Comparison of ENCODE assay signal across 9 cellular contexts in genomic region chr15:64701051-64701450, GRCh38.
DNase-seq lines count a peak whose midpoint lies in the region; ATAC-seq and TF ChIP-seq lines count a peak whose summit lies in the region.
"Had no signal": no experiment of that assay in that cellular context is flagged by ENCODE, and none has a peak within 500 bp of the region (broad histone marks: within the 10 kb centered on the region; RNA-seq: fewer than 3 reads in every experiment).

No MANE protein-coding gene starts in this region.

- H3K27ac Mint-ChIP-seq in Calu3 (ENCODE audit: unreplicated experiment), result no peak overlapping the region

- peak overlapping the region; percentile 69 for H3K4me3 Mint-ChIP-seq in Calu3 (ENCODE audit: low read depth, unreplicated experiment)

- H3K9ac ChIP-seq in SK-N-MC (ENCODE audit: insufficient read length), result peak overlapping the region; percentile 12

- peaks cover 36% of the 10 kb centered on the region for H3K36me3 Mint-ChIP-seq in Calu3 (ENCODE audit: insufficient read depth, unreplicated experiment)

- H3K27me3 ChIP-seq in Peyer's patch (no peaks in the 10 kb centered on the region), aorta (ENCODE audit: control insufficient read depth in 1 of 2, insufficient read depth in 2 of 2, low read length in 1 of 2) (no peaks in the 10 kb centered on the region)

- H3K27ac ChIP-seq in SK-N-MC (no peak overlapping the region), Peyer's patch (peak overlapping the region in 2 of 4 donors; percentile 17 to 70), aorta (ENCODE audit: low read depth in 1 of 2, low read length in 2 of 2) (no peak overlapping the region)

- H3K9me3 Mint-ChIP-seq in Calu3 (ENCODE audit: low read depth, unreplicated experiment), result no peaks in the 10 kb centered on the region

- 27 to 29% methylated on average over 3 of the region's 3 CpGs for WGBS in aorta, 2 donors

- H3K4me3 ChIP-seq in SK-N-MC (peak overlapping the region; percentile 82), fibroblast of villous mesenchyme (ENCODE audit: low read depth, low read length) (peak overlapping the region; percentile 92), retinal pigment epithelial cell (ENCODE audit: low read length) (peak overlapping the region; percentile 88), Peyer's patch (peak overlapping the region in 1 of 4 donors; percentile 84), aorta (ENCODE audit: low read length in 2 of 2) (no peak overlapping the region)

- no peak for TF ChIP-seq CTCF in Calu3 (IDR thresholded peaks at IDR 0.05; ENCODE audit: unreplicated experiment)
- TF ChIP-seq CTCF in fibroblast of villous mesenchyme (IDR thresholded peaks at IDR 0.05; ENCODE audit: insufficient read depth, low read depth, low read length), result no peak
- no peak for TF ChIP-seq CTCF in retinal pigment epithelial cell (conservative IDR thresholded peaks at IDR 0.05; ENCODE audit: low read depth, low read length)
- no peak for TF ChIP-seq CTCF in Peyer's patch (IDR thresholded peaks at IDR 0.05)

- BruUV-seq in Calu3 (replicated peaks; lab: Mats Ljungman, UMichigan), result no TSS peak

- H3K9me3 ChIP-seq in SK-N-MC (ENCODE audit: low read depth, low read length), result no peaks in the 10 kb centered on the region
- H3K9me3 ChIP-seq in Peyer's patch, result no peaks in the 10 kb centered on the region
- no peaks in the 10 kb centered on the region for H3K9me3 ChIP-seq in aorta (ENCODE audit: control insufficient read depth, low read length)

- intact Hi-C loops in Calu3 (cut with micrococcal nuclease; ENCODE audit: unreplicated experiment), result no loop called here
- intact Hi-C loops in aorta (cut with DNase I), result no loop called here

- no peak for DNase-seq in Calu3
- no peak for DNase-seq in SK-N-MC (ENCODE audit: low read depth, low spot score)
- DNase-seq in fibroblast of villous mesenchyme (ENCODE audit: low read depth), result no peak
- DNase-seq in retinal pigment epithelial cell (ENCODE audit: low read depth), result no peak
- DNase-seq in Peyer's patch, result no peak
- no peak for DNase-seq in aorta
- no peak for DNase-seq in C1 segment of cervical spinal cord (lab: John Stamatoyannopoulos, UW)
- DNase-seq: NCI-H2081 had no signal

- ATAC-seq in HG03139 (IDR thresholded peaks at IDR 0.05; ENCODE audit: unreplicated experiment), result no peak
- ATAC-seq in aorta (ENCODE audit: low FRiP score), result no peak

- no peaks in the 10 kb centered on the region for H3K27me3 Mint-ChIP-seq in Calu3 (ENCODE audit: unreplicated experiment)

- H3K36me3 ChIP-seq in SK-N-MC (ENCODE audit: insufficient read depth, low read length), result no peaks in the 10 kb centered on the region
- no peaks in the 10 kb centered on the region for H3K36me3 ChIP-seq in Peyer's patch
- no peaks in the 10 kb centered on the region for H3K36me3 ChIP-seq in aorta (ENCODE audit: control insufficient read depth in 1 of 2, insufficient read depth in 2 of 2, low read length in 1 of 2)

- peaks cover 45% of the 10 kb centered on the region for H3K4me1 Mint-ChIP-seq in Calu3 (ENCODE audit: low read depth, unreplicated experiment)

- peaks cover 0 to 58% (median 14%) of the 10 kb centered on the region in 4 donors for H3K4me1 ChIP-seq in Peyer's patch
- H3K4me1 ChIP-seq in aorta (ENCODE audit: control insufficient read depth in 1 of 2, insufficient read depth in 2 of 2, low read length in 2 of 2), result peaks cover 7 to 14% of the 10 kb centered on the region in 2 donors

- CTCF ChIA-PET in Calu3 (lab: Charles Lee), result interaction anchor here (0.6 to 1.0 kb wide), 3 partner anchors 30 to 257 kb away, joined by 6 to 7 read pairs (median 6); no protein-coding TSS in a partner anchor

- no peak for TF ChIP-seq POLR2A in Peyer's patch (IDR thresholded peaks at IDR 0.05)

Comparison
In these comparisons a context has a peak if more than half of its experiments do, and no peak if none do; other contexts are left out.
1. H3K4me3 ChIP-seq: peak in SK-N-MC (single experiment), fibroblast of villous mesenchyme (single experiment) and retinal pigment epithelial cell (single experiment); none in aorta (0 of 2).